ENCODE assay signal across 18 cellular contexts in genomic region chr5:153619706-153620105, GRCh38.
DNase-seq lines count a peak whose midpoint lies in the region; ATAC-seq and TF ChIP-seq lines count a peak whose summit lies in the region.
"Had no signal": no experiment of that assay in that cellular context is flagged by ENCODE, and none has a peak within 500 bp of the region (broad histone marks: within the 10 kb centered on the region; RNA-seq: fewer than 3 reads in every experiment).

No MANE protein-coding gene starts in this region.

- no peak overlapping the region for H3K4me3 ChIP-seq in left lung
- H3K4me3 ChIP-seq: transverse colon had no signal

- H3K4me1 ChIP-seq in left lung: no peaks in the 10 kb centered on the region
- H3K4me1 ChIP-seq: transverse colon had no signal

- ATAC-seq in left lung (peak; percentile 95), HG02763 (IDR thresholded peaks at IDR 0.05; ENCODE audit: unreplicated experiment) (no peak), GM21528 (IDR thresholded peaks at IDR 0.05; ENCODE audit: low FRiP score, unreplicated experiment) (no peak)
- ATAC-seq: activated CD8-positive, alpha-beta memory T cell treated with anti-CD3 and anti-CD28 coated beads, Interleukin-2, amount 10 ng/mL, durations not matched to agents 7 days and 5 days; activated naive CD4-positive, alpha-beta T cell treated with anti-CD3 and anti-CD28 coated beads, Interleukin-2, amount 50 U/mL, for 72 hours; Right ventricle myocardium inferior had no signal

- H3K9me3 Mint-ChIP-seq in chondrocyte (ENCODE audit: low read depth): peaks cover 4% of the 10 kb centered on the region

- no peaks in the 10 kb centered on the region for H3K27me3 ChIP-seq in left lung
- H3K27me3 ChIP-seq: transverse colon had no signal

- H3K4me1 Mint-ChIP-seq in chondrocyte (ENCODE audit: low read depth): peaks cover 52% of the 10 kb centered on the region
- H3K4me1 Mint-ChIP-seq: activated CD8-positive, alpha-beta memory T cell treated with anti-CD3 and anti-CD28 coated beads, Interleukin-2, amount 10 ng/mL, durations not matched to agents 7 days and 5 days had no signal

- H3K27me3 Mint-ChIP-seq in chondrocyte (ENCODE audit: low read depth): no peaks in the 10 kb centered on the region
- H3K27me3 Mint-ChIP-seq: activated CD8-positive, alpha-beta memory T cell treated with anti-CD3 and anti-CD28 coated beads, Interleukin-2, amount 10 ng/mL, durations not matched to agents 7 days and 5 days had no signal

- CTCF ChIA-PET in RWPE1 (lab: Yijun Ruan, JAX): no interaction called here

- H3K9me3 ChIP-seq in left lung: no peaks in the 10 kb centered on the region
- H3K9me3 ChIP-seq: transverse colon had no signal

- no peaks in the 10 kb centered on the region for H3K36me3 ChIP-seq in left lung
- H3K36me3 ChIP-seq: transverse colon had no signal

- H3K27ac Mint-ChIP-seq in chondrocyte (ENCODE audit: unreplicated experiment): peak overlapping the region; percentile 82
- H3K27ac Mint-ChIP-seq: activated CD8-positive, alpha-beta memory T cell treated with anti-CD3 and anti-CD28 coated beads, Interleukin-2, amount 10 ng/mL, durations not matched to agents 7 days and 5 days; activated naive CD4-positive, alpha-beta T cell treated with anti-CD3 and anti-CD28 coated beads, Interleukin-2, amount 50 U/mL, for 72 hours had no signal

- POLR2A ChIA-PET in RWPE1 (lab: Yijun Ruan, JAX; ENCODE audit: low non-redundant PET): interaction anchor here (0.7 kb wide), 1 partner anchor 158 kb away, joined by 4 read pairs; no protein-coding TSS in a partner anchor

- H3K27ac ChIP-seq in RWPE1: no peak overlapping the region
- H3K27ac ChIP-seq in left lung: no peak overlapping the region
- H3K27ac ChIP-seq: transverse colon, VCaP had no signal

- TF ChIP-seq CTCF in RWPE1 (conservative IDR thresholded peaks at IDR 0.05; ENCODE audit: low read depth) (no peak), chondrocyte (IDR thresholded peaks at IDR 0.05) (no peak), left lung (IDR thresholded peaks at IDR 0.05) (no peak)

- DNase-seq in DMS53 treated with DMSO at 0.1 percent for 48 hours (lab: John Stamatoyannopoulos, UW; ENCODE audit: unreplicated experiment) (peak; percentile 8), RWPE1 (ENCODE audit: low spot score) (peak; percentile 67), chondrocyte (ENCODE audit: low spot score) (no peak), left lung (peak in 1 of 2 donors; percentile 35), T-helper 9 cell (no peak), NCI-H446 treated with DMSO at 0.1 percent for 48 hours (lab: John Stamatoyannopoulos, UW) (no peak)
- DNase-seq: activated CD8-positive, alpha-beta memory T cell treated with anti-CD3 and anti-CD28 coated beads, Interleukin-2, amount 10 ng/mL, durations not matched to agents 7 days and 5 days; AML-193; DMS79; kidney; NCI-H1930; NCI-H748 treated with DMSO at 0.1 percent for 48 hours; transverse colon had no signal

- H3K4me3 Mint-ChIP-seq in chondrocyte (ENCODE audit: unreplicated experiment): no peak overlapping the region
- H3K4me3 Mint-ChIP-seq: activated CD8-positive, alpha-beta memory T cell treated with anti-CD3 and anti-CD28 coated beads, Interleukin-2, amount 10 ng/mL, durations not matched to agents 7 days and 5 days had no signal

- no peaks in the 10 kb centered on the region for H3K36me3 Mint-ChIP-seq in chondrocyte (ENCODE audit: low read depth)
- H3K36me3 Mint-ChIP-seq: activated CD8-positive, alpha-beta memory T cell treated with anti-CD3 and anti-CD28 coated beads, Interleukin-2, amount 10 ng/mL, durations not matched to agents 7 days and 5 days; activated naive CD4-positive, alpha-beta T cell treated with anti-CD3 and anti-CD28 coated beads, Interleukin-2, amount 50 U/mL, for 72 hours had no signal

- intact Hi-C loops in left lung (cut with DNase I): no loop called here

Comparison
In these comparisons a context has a peak if more than half of its experiments do, and no peak if none do; other contexts are left out.
1. DNase-seq: peak in DMS53 treated with DMSO at 0.1 percent for 48 hours (single experiment) and RWPE1 (single experiment); none in chondrocyte (single experiment), T-helper 9 cell (single experiment) and NCI-H446 treated with DMSO at 0.1 percent for 48 hours (single experiment).